In genomic region chr6:16625319-16626240, GRCh38 we compare ENCODE assay signal across 14 cellular contexts.
A peak's percentile ranks its signal among the peaks of the same experiment; 100 is the strongest.
DNase-seq lines count a peak whose midpoint lies in the region; ATAC-seq, FAIRE-seq and TF ChIP-seq lines count a peak whose summit lies in the region.
"Had no signal": no experiment of that assay in that cellular context is flagged by ENCODE, and none has a peak within 500 bp of the region (broad histone marks: within the 10 kb centered on the region; RNA-seq: fewer than 3 reads in every experiment).

No MANE protein-coding gene starts in this region.

- TF ChIP-seq RAD21 in A549 (conservative IDR thresholded peaks at IDR 0.05 in 1 of 2, IDR thresholded peaks at IDR 0.05 in 1 of 2): no peak

- CTCF ChIA-PET in A549 (lab: Yijun Ruan, JAX): interaction anchor here (0.6 to 1.1 kb wide), 3 partner anchors 25 to 294 kb away, joined by 3 read pairs; no protein-coding TSS in a partner anchor

- no peaks in the 10 kb centered on the region for H3K36me3 ChIP-seq in esophagus muscularis mucosa
- H3K36me3 ChIP-seq: gastrocnemius medialis had no signal

- no peaks in the 10 kb centered on the region for H3K27me3 Mint-ChIP-seq in natural killer cell treated with Interleukin-12 subunit alpha and Interleukin-12 subunit beta and Interleukin-15 and Interleukin-18, amount 100 ng/mL, for 72 hours

- ATAC-seq in A549 (no peak), right cardiac atrium (no peak), GM18517 (IDR thresholded peaks at IDR 0.05; ENCODE audit: unreplicated experiment) (no peak)
- ATAC-seq in natural killer cell treated with Interleukin-12 subunit alpha and Interleukin-12 subunit beta and Interleukin-15 and Interleukin-18, amount 100 ng/mL, for 72 hours: no peak

- TF ChIP-seq EP300 in A549 (IDR thresholded peaks at IDR 0.05): no peak
- TF ChIP-seq EP300 in esophagus muscularis mucosa (IDR thresholded peaks at IDR 0.05): no peak

- H3K27me3 ChIP-seq in esophagus muscularis mucosa: no peaks in the 10 kb centered on the region
- no peaks in the 10 kb centered on the region for H3K27me3 ChIP-seq in right cardiac atrium (ENCODE audit: control insufficient read depth, insufficient read depth)
- H3K27me3 ChIP-seq: gastrocnemius medialis, SJSA1 had no signal

- no peak overlapping the region for H3K27ac Mint-ChIP-seq in natural killer cell treated with Interleukin-12 subunit alpha and Interleukin-12 subunit beta and Interleukin-15 and Interleukin-18, amount 100 ng/mL, for 72 hours

- no peak for TF ChIP-seq CTCF in A549 (IDR thresholded peaks at IDR 0.05)
- TF ChIP-seq CTCF in esophagus muscularis mucosa (IDR thresholded peaks at IDR 0.05): no peak

- no peaks in the 10 kb centered on the region for H3K9me3 Mint-ChIP-seq in natural killer cell treated with Interleukin-12 subunit alpha and Interleukin-12 subunit beta and Interleukin-15 and Interleukin-18, amount 100 ng/mL, for 72 hours

- FAIRE-seq in A549 (lab: Jason Lieb, UNC): no peak
- FAIRE-seq: bronchial epithelial cell had no signal

- DNase-seq in A549 (ENCODE audit: low read depth in 1 of 2, low spot score in 1 of 2) (peak in 1 of 2 experiments; percentile 2), HS-27A (ENCODE audit: low read depth) (peak; percentile 35), NOMO-1 treated with dmso at 0.1 percent for 144 hours (lab: John Stamatoyannopoulos, UW; ENCODE audit: unreplicated experiment) (peak; percentile 16), esophagus muscularis mucosa (ENCODE audit: extremely low spot score) (peak; percentile 47), right cardiac atrium (no peak), NCI-H128 (lab: John Stamatoyannopoulos, UW; ENCODE audit: unreplicated experiment) (no peak)
- DNase-seq in natural killer cell treated with Interleukin-12 subunit alpha and Interleukin-12 subunit beta and Interleukin-15 and Interleukin-18, amount 100 ng/mL, for 72 hours (ENCODE audit: low spot score): no peak
- DNase-seq: activated gamma-delta T cell treated with Interleukin-2 at 50 U/mL for 16 hours, gastrocnemius medialis, NCI-H1105 treated with DMSO at 0.1 percent for 48 hours, NCI-H526 had no signal

- H3K9me3 ChIP-seq in A549 (no peaks in the 10 kb centered on the region), esophagus muscularis mucosa (no peaks in the 10 kb centered on the region), right cardiac atrium (ENCODE audit: control insufficient read depth, low read length) (no peaks in the 10 kb centered on the region)
- H3K9me3 ChIP-seq: gastrocnemius medialis, SJSA1 had no signal

- H3K27ac ChIP-seq in A549 (no peak overlapping the region), esophagus muscularis mucosa (replicated peaks in 1 of 4) (no peak overlapping the region), right cardiac atrium (ENCODE audit: low read length) (no peak overlapping the region)
- H3K27ac ChIP-seq: SJSA1 had no signal

- H3K4me3 ChIP-seq in A549 (no peak overlapping the region), esophagus muscularis mucosa (no peak overlapping the region), right cardiac atrium (ENCODE audit: low read length) (no peak overlapping the region)
- H3K4me3 ChIP-seq: gastrocnemius medialis, SJSA1 had no signal

- H3K36me3 Mint-ChIP-seq in natural killer cell treated with Interleukin-12 subunit alpha and Interleukin-12 subunit beta and Interleukin-15 and Interleukin-18, amount 100 ng/mL, for 72 hours: peaks cover 18% of the 10 kb centered on the region

- H3K4me1 ChIP-seq in A549 (peaks cover 30% of the 10 kb centered on the region), esophagus muscularis mucosa (peaks cover 3 to 16% (median 6%) of the 10 kb centered on the region in 4 donors), right cardiac atrium (ENCODE audit: control insufficient read depth, insufficient read depth, low read length) (no peaks in the 10 kb centered on the region)

- H3K4me1 Mint-ChIP-seq in natural killer cell treated with Interleukin-12 subunit alpha and Interleukin-12 subunit beta and Interleukin-15 and Interleukin-18, amount 100 ng/mL, for 72 hours (ENCODE audit: low read depth in 2 of 2): peaks cover 22 to 29% of the 10 kb centered on the region in 2 donors

- H3K4me2 ChIP-seq in A549: peak overlapping the region; percentile 1; the same call in 1 of the 3 replicates

- H3K4me3 Mint-ChIP-seq in natural killer cell treated with Interleukin-12 subunit alpha and Interleukin-12 subunit beta and Interleukin-15 and Interleukin-18, amount 100 ng/mL, for 72 hours: no peak overlapping the region

- intact Hi-C loops in esophagus muscularis mucosa (cut with DNase I): no loop called here
- intact Hi-C loops in right cardiac atrium (cut with DNase I): no loop called here

- whole genome bisulfite sequencing in A549 (ENCODE audit: missing lambda C conversion rate): 61% methylated on average over 9 of the region's 9 CpGs
- 69% methylated on average over 9 of the region's 9 CpGs for WGBS in esophagus muscularis mucosa
- WGBS in right cardiac atrium: 66% methylated on average over 9 of the region's 9 CpGs

- POLR2A ChIA-PET in A549 (lab: Yijun Ruan, JAX): no interaction called here

- TF ChIP-seq POLR2A in A549 (IDR thresholded peaks at IDR 0.05; ENCODE audit: low read length) (no peak), esophagus muscularis mucosa (IDR thresholded peaks at IDR 0.05; ENCODE audit: low read depth) (no peak)

TF ChIP-seq in A549, 52 proteins besides CTCF, POLR2A, EP300 and RAD21:
- TF ChIP-seq FOSB (CRISPR knock-in tag; IDR thresholded peaks at IDR 0.05): no peak
- no peak for TF ChIP-seq JUN (IDR thresholded peaks at IDR 0.05)
- no peak for TF ChIP-seq ZSCAN20 (CRISPR knock-in tag; IDR thresholded peaks at IDR 0.05)
- no peak for TF ChIP-seq HES2 (IDR thresholded peaks at IDR 0.05)

Comparison
In these comparisons a context has a peak if more than half of its experiments do, and no peak if none do; other contexts are left out.
1. DNase-seq: peak in HS-27A (single experiment), NOMO-1 treated with dmso at 0.1 percent for 144 hours (single experiment) and esophagus muscularis mucosa (single experiment); none in natural killer cell treated with Interleukin-12 subunit alpha and Interleukin-12 subunit beta and Interleukin-15 and Interleukin-18, amount 100 ng/mL, for 72 hours (single experiment), right cardiac atrium (0 of 3) and NCI-H128 (single experiment).